In genomic region chr2:209431701-209432100, GRCh38 we compare ENCODE assay signal across 18 cellular contexts. TPM values are rescaled to one million over a fixed set of nuclear protein-coding genes. Genes with fewer than 3 reads are reported as not detected.
DNase-seq lines count a peak whose midpoint lies in the region; ATAC-seq and TF ChIP-seq lines count a peak whose summit lies in the region.
"Had no signal": no experiment of that assay in that cellular context is flagged by ENCODE, and none has a peak within 500 bp of the region (broad histone marks: within the 10 kb centered on the region; RNA-seq: fewer than 3 reads in every experiment).

No MANE protein-coding gene starts in this region.

- peak overlapping the region; percentile 68 for H3K27ac Mint-ChIP-seq in HFFc6
- no peak overlapping the region for H3K27ac Mint-ChIP-seq in activated CD4-positive, alpha-beta T cell treated with anti-CD3 and anti-CD28 coated beads, Interleukin-2, amount 10 ng/mL, durations not matched to agents 24 days and 14 days
- H3K27ac Mint-ChIP-seq: activated naive CD8-positive, alpha-beta T cell; T-helper 1 cell treated with Interleukin-12 subunit alpha and Interleukin-12 subunit beta and Interleukin-4 antibody, amounts not matched to agents 30 μg/mL and 1 μg/mL, for 36 hours had no signal

- peaks cover 20% of the 10 kb centered on the region for H3K4me1 Mint-ChIP-seq in HFFc6 (ENCODE audit: low read depth)
- H3K4me1 Mint-ChIP-seq in activated CD4-positive, alpha-beta T cell treated with anti-CD3 and anti-CD28 coated beads, Interleukin-2, amount 10 ng/mL, durations not matched to agents 24 days and 14 days: no peaks in the 10 kb centered on the region

- no peak for TF ChIP-seq CTCF in HFFc6 (IDR thresholded peaks at IDR 0.05)
- TF ChIP-seq CTCF in fibroblast of villous mesenchyme (IDR thresholded peaks at IDR 0.05; ENCODE audit: insufficient read depth, low read depth, low read length): no peak

- intact Hi-C loops in activated CD4-positive, alpha-beta T cell treated with anti-CD3 and anti-CD28 coated beads, Interleukin-2, amount 10 ng/mL, durations not matched to agents 24 days and 14 days (cut with micrococcal nuclease): no loop called here

- no peaks in the 10 kb centered on the region for H3K9me3 ChIP-seq in adipocyte (ENCODE audit: control insufficient read depth, low read length)

- H3K9ac ChIP-seq in adipocyte (ENCODE audit: low read length): no peak overlapping the region

- H3K27ac ChIP-seq in ACC112 (ENCODE audit: low read depth, low read length): no peak overlapping the region

- H2AFZ ChIP-seq in ACC112 (ENCODE audit: low read length, unreplicated experiment): peak overlapping the region; percentile 24

- peak; percentile 65 for DNase-seq in HFFc6
- peak; percentile 90 for DNase-seq in adipocyte (ENCODE audit: low read depth)
- peak; percentile 35 for DNase-seq in fibroblast of villous mesenchyme (ENCODE audit: low read depth)
- DNase-seq in inferior parietal cortex (ENCODE audit: extremely low spot score): no peak
- no peak for DNase-seq in NCI-H82 treated with DMSO at 0.1 percent for 48 hours (lab: John Stamatoyannopoulos, UW; ENCODE audit: unreplicated experiment)
- no peak for DNase-seq in activated CD4-positive, alpha-beta T cell treated with anti-CD3 and anti-CD28 coated beads, Interleukin-2, amount 10 ng/mL, durations not matched to agents 24 days and 14 days
- DNase-seq: cortex of kidney; DMS153; glutamatergic neuron; left ventricle myocardium superior; NCI-H2081 treated with DMSO at 0.1 percent for 48 hours; nucleus accumbens; stimulated activated CD4-positive, alpha-beta T cell treated with anti-CD3 and anti-CD28 coated beads, Interleukin-15, amount 100 ng/mL, for 24 hours had no signal

- H3K27me3 ChIP-seq in ACC112 (ENCODE audit: insufficient read depth, low read length) (no peaks in the 10 kb centered on the region), adipocyte (replicated peaks; ENCODE audit: control insufficient read depth, insufficient read depth, low read length) (no peaks in the 10 kb centered on the region)

- H3K4me3 ChIP-seq in ACC112 (ENCODE audit: low read depth, low read length) (peak overlapping the region; percentile 18; the same call in 1 of the 2 replicates), adipocyte (ENCODE audit: low read length) (no peak overlapping the region), fibroblast of villous mesenchyme (ENCODE audit: low read depth, low read length) (no peak overlapping the region)

- no peak for ATAC-seq in GM21423 (IDR thresholded peaks at IDR 0.05; ENCODE audit: unreplicated experiment)
- ATAC-seq: left ventricle myocardium superior had no signal

- H3K4me3 Mint-ChIP-seq in HFFc6: no peak overlapping the region
- no peak overlapping the region for H3K4me3 Mint-ChIP-seq in activated CD4-positive, alpha-beta T cell treated with anti-CD3 and anti-CD28 coated beads, Interleukin-2, amount 10 ng/mL, durations not matched to agents 24 days and 14 days
- H3K4me3 Mint-ChIP-seq: activated naive CD8-positive, alpha-beta T cell; T-helper 1 cell treated with Interleukin-12 subunit alpha and Interleukin-12 subunit beta and Interleukin-4 antibody, amounts not matched to agents 30 μg/mL and 1 μg/mL, for 36 hours had no signal

- peaks cover 30% of the 10 kb centered on the region for H3K4me1 ChIP-seq in ACC112 (ENCODE audit: control insufficient read depth, insufficient read depth, low read length, unreplicated experiment)
- H3K4me1 ChIP-seq in adipocyte (ENCODE audit: control insufficient read depth, insufficient read depth, low read length): no peaks in the 10 kb centered on the region

- no peaks in the 10 kb centered on the region for H3K36me3 ChIP-seq in ACC112 (ENCODE audit: insufficient read depth, low read length)
- H3K36me3 ChIP-seq in adipocyte (ENCODE audit: control insufficient read depth, insufficient read depth, low read length, severe bottlenecking): no peaks in the 10 kb centered on the region

- peaks cover 54% of the 10 kb centered on the region for H3K79me2 ChIP-seq in ACC112 (ENCODE audit: control insufficient read depth, insufficient read depth, low read length, unreplicated experiment)

- no peaks in the 10 kb centered on the region for H3K27me3 Mint-ChIP-seq in HFFc6 (ENCODE audit: insufficient read depth)
- peaks cover 2% of the 10 kb centered on the region for H3K27me3 Mint-ChIP-seq in activated CD4-positive, alpha-beta T cell treated with anti-CD3 and anti-CD28 coated beads, Interleukin-2, amount 10 ng/mL, durations not matched to agents 24 days and 14 days

- H3K36me3 Mint-ChIP-seq in HFFc6 (ENCODE audit: low read depth): no peaks in the 10 kb centered on the region
- no peaks in the 10 kb centered on the region for H3K36me3 Mint-ChIP-seq in activated CD4-positive, alpha-beta T cell treated with anti-CD3 and anti-CD28 coated beads, Interleukin-2, amount 10 ng/mL, durations not matched to agents 24 days and 14 days (ENCODE audit: low read depth)
- H3K36me3 Mint-ChIP-seq: activated naive CD8-positive, alpha-beta T cell had no signal

- no peaks in the 10 kb centered on the region for H3K9me3 Mint-ChIP-seq in HFFc6
- no peaks in the 10 kb centered on the region for H3K9me3 Mint-ChIP-seq in activated CD4-positive, alpha-beta T cell treated with anti-CD3 and anti-CD28 coated beads, Interleukin-2, amount 10 ng/mL, durations not matched to agents 24 days and 14 days
- H3K9me3 Mint-ChIP-seq: T-helper 1 cell treated with Interleukin-12 subunit alpha and Interleukin-12 subunit beta and Interleukin-4 antibody, amounts not matched to agents 30 μg/mL and 1 μg/mL, for 36 hours had no signal

RNA-seq across cellular contexts. Expression of gene MAP2, which starts 7.9 kb away (rescaled TPM):
- total RNA-seq in HFFc6 (2021; fragmentation: NEBNext Ultra II Directional; extraction: Animal tissue kit (Norgen Biotek cat#: 25700)): 1 to 10 TPM; 1.0 to 2.0 (median 1.6) TPM
- 2.3 and 37.1 TPM in 2 replicates for total RNA-seq in fibroblast of villous mesenchyme
- total RNA-seq in activated CD4-positive, alpha-beta T cell treated with anti-CD3 and anti-CD28 coated beads, Interleukin-2, amount 10 ng/mL, durations not matched to agents 24 days and 14 days: not detected in 2 replicates
- total RNA-seq: activated CD8-positive, alpha-beta memory T cell treated with anti-CD3 and anti-CD28 coated beads for 36 hours had no signal

Comparison
In these comparisons a context has a peak if more than half of its experiments do, and no peak if none do; other contexts are left out.
1. DNase-seq: peak in HFFc6 (single experiment), adipocyte (single experiment) and fibroblast of villous mesenchyme (single experiment); none in inferior parietal cortex (single experiment), NCI-H82 treated with DMSO at 0.1 percent for 48 hours (single experiment) and activated CD4-positive, alpha-beta T cell treated with anti-CD3 and anti-CD28 coated beads, Interleukin-2, amount 10 ng/mL, durations not matched to agents 24 days and 14 days (single experiment).